12 cellular contexts compared by ENCODE assay signal in the genomic region with DNA sequence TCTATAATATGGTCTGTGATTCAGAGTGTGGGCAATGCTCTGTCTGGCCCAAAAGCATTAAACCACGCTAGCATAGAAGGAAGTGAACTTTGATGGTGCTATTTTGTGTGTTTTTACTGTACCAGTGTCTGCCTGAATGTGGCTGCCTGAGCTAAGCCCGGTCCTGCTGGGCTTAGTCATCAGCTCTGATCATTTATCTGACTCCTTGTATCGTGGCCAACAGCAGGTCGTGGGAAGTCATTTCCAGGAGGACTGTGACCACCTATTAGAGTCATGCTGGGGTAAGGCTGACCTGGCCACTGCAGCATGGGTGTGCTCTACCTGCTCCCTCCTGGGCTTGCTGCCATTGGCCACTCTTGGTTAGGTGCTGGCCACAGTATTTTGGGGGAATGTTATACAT.
DNase-seq lines count a peak whose midpoint lies in the region; ATAC-seq and TF ChIP-seq lines count a peak whose summit lies in the region.
"Had no signal": no experiment of that assay in that cellular context is flagged by ENCODE, and none has a peak within 500 bp of the region (broad histone marks: within the 10 kb centered on the region; RNA-seq: fewer than 3 reads in every experiment).

No MANE protein-coding gene starts in this region.

- no peak for TF ChIP-seq CTCF in testis (IDR thresholded peaks at IDR 0.05)

- H3K36me3 ChIP-seq in testis (ENCODE audit: low read depth, missing control alignments), result no peaks in the 10 kb centered on the region
- H3K36me3 ChIP-seq: ovary had no signal

- H3K4me1 ChIP-seq in testis, result no peaks in the 10 kb centered on the region

- H3K27ac ChIP-seq in epithelial cell of prostate (no peak overlapping the region), testis (no peak overlapping the region)
- H3K27ac ChIP-seq: ovary had no signal

- DNase-seq in ELR (ENCODE audit: low read depth), result peak; percentile 73
- peak; percentile 55 for DNase-seq in RKO (ENCODE audit: low spot score)
- DNase-seq in epithelial cell of prostate (ENCODE audit: low read depth, low spot score), result peak; percentile 22
- peak; percentile 74 for DNase-seq in renal cortical epithelial cell (ENCODE audit: low read depth)
- DNase-seq in testis, result no peak
- DNase-seq in left colon, result no peak
- DNase-seq: activated CD4-positive, alpha-beta memory T cell treated with anti-CD3 and anti-CD28 coated beads, Interleukin-2, amount 10 ng/mL, durations not matched to agents 7 days and 5 days; activated naive CD8-positive, alpha-beta T cell treated with anti-CD3 and anti-CD28 coated beads for 36 hours; NCI-H524 treated with DMSO at 0.1 percent for 48 hours; ovary had no signal

- TF ChIP-seq POLR2A in testis (IDR thresholded peaks at IDR 0.05), result no peak

- no peak overlapping the region for H3K4me3 ChIP-seq in testis
- H3K4me3 ChIP-seq: ovary had no signal

- intact Hi-C loops in testis (cut with DNase I; ENCODE audit: low total_unique reads) (no loop called here), left colon (cut with DNase I, micrococcal nuclease) (no loop called here)

- 59 to 60% methylated on average over 4 of the region's 4 CpGs for WGBS in testis, 2 donors

- H3K27me3 ChIP-seq in testis, result no peaks in the 10 kb centered on the region
- H3K27me3 ChIP-seq: ovary had no signal

- no peaks in the 10 kb centered on the region for H3K9me3 ChIP-seq in testis
- H3K9me3 ChIP-seq: ovary had no signal

- ATAC-seq in HG03460 (IDR thresholded peaks at IDR 0.05; ENCODE audit: unreplicated experiment), result no peak
- no peak for ATAC-seq in GM21423 (IDR thresholded peaks at IDR 0.05; ENCODE audit: unreplicated experiment)
- no peak for ATAC-seq in left colon

Comparison
In these comparisons a context has a peak if more than half of its experiments do, and no peak if none do; other contexts are left out.
1. DNase-seq: peak in ELR (single experiment), RKO (single experiment), epithelial cell of prostate (single experiment) and renal cortical epithelial cell (single experiment); none in testis (single experiment) and left colon (0 of 2).